Comparison of ENCODE assay signal across 8 cellular contexts in the genomic region with DNA sequence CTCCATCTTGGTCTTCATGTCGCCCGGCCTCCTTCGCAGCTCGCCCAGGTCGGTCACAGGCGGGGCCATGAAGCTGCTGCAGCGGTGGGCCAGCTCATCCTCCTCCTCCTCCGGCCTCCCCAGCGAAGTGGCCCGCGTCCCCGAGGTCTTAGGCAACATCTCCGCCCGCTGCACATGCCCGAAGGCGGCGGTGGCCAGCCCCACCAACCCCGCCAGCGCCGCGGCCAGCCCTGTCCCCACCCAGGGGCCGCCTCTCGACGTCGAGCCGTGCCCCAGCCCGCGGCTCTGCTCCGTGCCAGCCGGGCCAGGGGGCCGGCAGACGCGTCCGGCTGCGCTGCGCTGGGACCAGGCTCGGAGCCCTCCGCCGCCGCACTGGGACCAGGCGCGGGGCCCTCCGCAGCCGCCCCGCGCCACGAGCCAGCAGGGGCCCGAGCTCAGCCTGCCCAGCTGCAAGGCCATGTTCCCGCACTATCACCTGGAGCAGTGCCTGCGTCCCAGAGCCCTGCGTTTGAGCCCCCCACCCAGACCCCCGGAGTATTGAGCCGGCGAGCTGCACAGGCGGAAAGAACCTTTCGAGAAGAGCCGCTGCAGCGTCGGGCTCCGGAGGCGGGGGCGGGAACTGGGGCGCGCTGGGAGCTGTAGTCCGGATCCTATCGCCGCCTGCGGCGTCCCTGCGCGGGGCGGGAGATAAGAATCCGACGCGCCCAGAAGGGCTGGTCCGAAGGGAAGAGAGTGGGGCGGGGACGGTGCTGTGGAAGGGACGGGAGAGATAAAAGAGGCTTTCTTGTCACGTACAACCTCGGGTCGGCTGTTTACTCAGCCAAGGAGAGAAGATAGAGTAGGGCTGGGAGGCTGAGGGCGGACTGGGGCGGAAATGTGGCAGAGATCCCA. TPM values are rescaled to one million over a fixed set of nuclear protein-coding genes. Genes with fewer than 3 reads are reported as not detected.
DNase-seq lines count a peak whose midpoint lies in the region; ATAC-seq and TF ChIP-seq lines count a peak whose summit lies in the region.

A gene (minus strand): TSS at position 566 of the 891 bp plus-strand sequence. CDS start 107 bp downstream, at position 459.

- peak within 1 kb of the TSS; percentile 96 for H3K4me3 ChIP-seq in GM12864 (ENCODE audit: low read depth, low read length)
- H3K4me3 ChIP-seq in trophoblast cell (ENCODE audit: low read depth, low read length): peak within 1 kb of the TSS; percentile 83
- H3K4me3 ChIP-seq in tibial nerve: peak within 1 kb of the TSS; percentile 54 to 96 (median 74)

- H2BK5ac ChIP-seq in trophoblast cell (ENCODE audit: low read depth, low read length, poor library complexity): peak within 1 kb of the TSS; percentile 29

- H3K9me3 ChIP-seq in trophoblast cell (ENCODE audit: insufficient read depth, low read depth, low read length) (no peaks in the 10 kb centered on the region), tibial nerve (no peaks in the 10 kb centered on the region)

- H3K14ac ChIP-seq in trophoblast cell (ENCODE audit: low read length): peak within 1 kb of the TSS; percentile 62

- H3K27ac ChIP-seq in trophoblast cell (ENCODE audit: low read depth, low read length) (peak within 1 kb of the TSS; percentile 58), tibial nerve (peak within 1 kb of the TSS; percentile 75 to 95 (median 88))

- intact Hi-C loops in Right ventricle myocardium superior (cut with DNase I): no loop called here

- peak within 1 kb of the TSS; percentile 83 for H4K8ac ChIP-seq in trophoblast cell (ENCODE audit: low read depth, low read length)

- peak within 1 kb of the TSS; percentile 11 for H2BK12ac ChIP-seq in trophoblast cell (ENCODE audit: low read length)

- H3K4me2 ChIP-seq in trophoblast cell (ENCODE audit: low read length): peak within 1 kb of the TSS; percentile 99

- peak within 1 kb of the TSS; percentile 21 for H2AK5ac ChIP-seq in trophoblast cell (ENCODE audit: low read length)

- no peak for TF ChIP-seq CTCF in GM12864 (IDR thresholded peaks at IDR 0.05; ENCODE audit: low read depth, low read length, missing control alignments)
- no peak for TF ChIP-seq CTCF in tibial nerve (IDR thresholded peaks at IDR 0.05)

- TF ChIP-seq EP300 in tibial nerve (IDR thresholded peaks at IDR 0.05): peak in 1 of 2 donors; percentile 88

- DNase-seq in GM12864 (ENCODE audit: low read depth): peak; percentile 64
- DNase-seq in NCI-H1092 (lab: John Stamatoyannopoulos, UW): peak; percentile 61
- peak; percentile 67 to 83 for DNase-seq in SW 1271 (lab: John Stamatoyannopoulos, UW)
- peak; percentile 72 for DNase-seq in activated naive CD8-positive, alpha-beta T cell treated with anti-CD3 and anti-CD28 coated beads, Interleukin-2, amount 50 U/mL, for 16 hours (ENCODE audit: low read depth, low spot score)
- DNase-seq in Right ventricle myocardium superior: peak; percentile 94
- DNase-seq in trophoblast cell: peak; percentile 94 to 96
- DNase-seq in tibial nerve (ENCODE audit: low spot score in 2 of 2): peak; percentile 75 to 81

- peak within 1 kb of the TSS; percentile 86 for H3K9ac ChIP-seq in trophoblast cell (ENCODE audit: low read length)

- H3K27me3 ChIP-seq in trophoblast cell (ENCODE audit: insufficient read depth, low read length) (no peaks in the 10 kb centered on the region), tibial nerve (no peaks in the 10 kb centered on the region)

- no CpG with 5 or more reads among the region's 84 CpGs for WGBS in trophoblast cell (ENCODE audit: extremely low coverage, insufficient coverage, insufficient read length)
- WGBS in tibial nerve, 2 donors: 0% methylated on average over 34 to 74 of the region's 84 CpGs

- H3K79me2 ChIP-seq in trophoblast cell (ENCODE audit: control insufficient read depth, insufficient read depth, low read length, poor library complexity): peaks cover 9% of the 10 kb centered on the region

- peak within 1 kb of the TSS; percentile 27 for H3K4ac ChIP-seq in trophoblast cell (ENCODE audit: low read depth, low read length)

- H3K36me3 ChIP-seq in trophoblast cell (ENCODE audit: control insufficient read depth in 1 of 2, insufficient read depth in 2 of 2, low read length in 2 of 2): peaks cover 0 to 5% of the 10 kb centered on the region in 2 experiments
- H3K36me3 ChIP-seq in tibial nerve: peaks cover 0 to 21% (median 0%) of the 10 kb centered on the region in 3 donors

- peak within 1 kb of the TSS; percentile 51 for H4K91ac ChIP-seq in trophoblast cell (ENCODE audit: low read depth, low read length)

- peak in 1 of 2 donors; percentile 56 for TF ChIP-seq POLR2A in tibial nerve (IDR thresholded peaks at IDR 0.05)

- H3K4me1 ChIP-seq in trophoblast cell (ENCODE audit: control insufficient read depth in 1 of 2, insufficient read depth in 2 of 2, low read length in 2 of 2) (peaks cover 0 to 9% of the 10 kb centered on the region in 2 experiments), tibial nerve (peaks cover 0 to 38% (median 8%) of the 10 kb centered on the region in 4 donors)

- peaks cover 10% of the 10 kb centered on the region for H3K79me1 ChIP-seq in trophoblast cell (ENCODE audit: low read length)

- peak within 1 kb of the TSS; percentile 54 for H2BK120ac ChIP-seq in trophoblast cell (ENCODE audit: insufficient read depth, low read length, poor library complexity)

- H3K18ac ChIP-seq in trophoblast cell (ENCODE audit: low read length): peak within 1 kb of the TSS; percentile 54

- ATAC-seq in HG02610 (IDR thresholded peaks at IDR 0.05; ENCODE audit: unreplicated experiment) (peak; percentile 98), Right ventricle myocardium superior (ENCODE audit: poor library complexity) (peak; percentile 98)

- peak within 1 kb of the TSS; percentile 82 for H2AFZ ChIP-seq in trophoblast cell (ENCODE audit: insufficient read depth, low read length, poor library complexity)

- peak within 1 kb of the TSS; percentile 59 for H4K12ac ChIP-seq in trophoblast cell (ENCODE audit: low read depth, low read length)

- no peak within 1 kb of the TSS for H3K23ac ChIP-seq in trophoblast cell (ENCODE audit: low read length)

RNA-seq across cellular contexts. Expression of the gene that starts here (rescaled TPM):
- total RNA-seq in Right ventricle myocardium superior: 11.5 TPM
- polyA plus RNA-seq in trophoblast cell (2013): 17.9 and 18.8 TPM in 2 replicates
- total RNA-seq in tibial nerve: 10 to 100 TPM; 19.0 to 36.4 (median 23.4) TPM

Comparison
In these comparisons a context has a peak if more than half of its experiments do, and no peak if none do; other contexts are left out.
1. Peak in every context shown above with its lines: DNase-seq, ATAC-seq, H3K4me3 ChIP-seq and H3K27ac ChIP-seq.